ENCODE assay signal across 20 cellular contexts in the genomic region with DNA sequence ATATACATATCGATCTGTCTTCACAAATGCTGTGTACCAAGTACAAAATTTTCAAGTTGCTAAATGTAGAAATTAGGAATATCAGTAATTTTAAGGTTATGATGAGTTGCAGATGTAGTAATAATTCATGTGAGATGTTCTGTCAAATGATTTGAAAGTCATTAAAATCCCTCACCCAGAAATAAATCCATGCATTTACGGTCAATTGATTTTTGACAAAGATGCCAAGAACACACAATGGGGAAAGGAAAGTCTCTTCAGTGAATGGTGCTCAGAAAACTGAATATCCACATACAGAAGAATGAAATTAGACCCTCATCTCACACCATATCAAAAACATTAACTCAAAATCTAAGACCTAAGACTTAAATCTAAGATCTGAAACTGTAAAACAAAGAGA.
"Had no signal": no experiment of that assay in that cellular context is flagged by ENCODE, and none has a peak within 500 bp of the region (broad histone marks: within the 10 kb centered on the region; RNA-seq: fewer than 3 reads in every experiment).

No MANE protein-coding gene starts in this region.

- H3K4me2 ChIP-seq: SK-N-SH had no signal

- DNase-seq: IMR-90, Karpas-422, KG1, MG63, NCI-H1092, NCI-H1105 treated with DMSO at 0.1 percent for 48 hours, NCI-H1436 treated with DMSO at 0.1 percent for 48 hours, NCI-H1694, NCI-H187 treated with DMSO at 0.1 percent for 48 hours, NCI-H2029 treated with DMSO at 0.1 percent for 48 hours, NCI-H2227 treated with DMSO at 0.1 percent for 48 hours, NCI-H524, NCI-H526 treated with DMSO at 0.1 percent for 48 hours, NCI-H774, RPMI8226, SHP77, SK-N-SH, SW 1271, T-helper 1 cell had no signal

- H3K9ac ChIP-seq: SK-N-SH had no signal

- H3K36me3 ChIP-seq: MG63 had no signal

- H3K27me3 ChIP-seq: MG63 had no signal

- ATAC-seq: HepG2 had no signal

- H3K9me3 ChIP-seq: MG63, SK-N-SH had no signal

- H3K4me3 ChIP-seq: MG63 had no signal
